15 cellular contexts compared by ENCODE assay signal in genomic region chr1:205042911-205043806, GRCh38. TPM values are rescaled to one million over a fixed set of nuclear protein-coding genes. Genes with fewer than 3 reads are reported as not detected.
DNase-seq lines count a peak whose midpoint lies in the region; ATAC-seq, FAIRE-seq and TF ChIP-seq lines count a peak whose summit lies in the region.
"Had no signal": no experiment of that assay in that cellular context is flagged by ENCODE, and none has a peak within 500 bp of the region (broad histone marks: within the 10 kb centered on the region; RNA-seq: fewer than 3 reads in every experiment).

Gene CNTN2, plus strand, starts transcription at chr1:205043212. Its CDS starts 9,974 bp downstream, at chr1:205053186.

- ATAC-seq in GM19328 (IDR thresholded peaks at IDR 0.05; ENCODE audit: unreplicated experiment) (no peak), GM19035 (IDR thresholded peaks at IDR 0.05; ENCODE audit: unreplicated experiment) (no peak)
- ATAC-seq: activated CD4-positive, alpha-beta T cell treated with anti-CD3 and anti-CD28 coated beads for 36 hours; activated naive CD4-positive, alpha-beta T cell treated with anti-CD3 and anti-CD28 coated beads, Interleukin-2, amount 50 U/mL, for 72 hours had no signal

- dilution Hi-C loops in endothelial cell of umbilical vein (cut with MboI; ENCODE audit: extremely low pct_ligation_motif_present, low sequenced_read_pairs), result no loop called here

- H3K36me3 ChIP-seq in endothelial cell of umbilical vein (ENCODE audit: control insufficient read depth in 2 of 2, extremely low read depth in 1 of 2, insufficient read depth in 2 of 2, low read length in 2 of 2), result no peaks in the 10 kb centered on the region
- H3K36me3 ChIP-seq: upper lobe of left lung had no signal

- H3K4me3 ChIP-seq in endothelial cell of umbilical vein (replicated peaks in 1 of 3; ENCODE audit: insufficient read depth in 1 of 3, low read depth in 1 of 3, low read length in 3 of 3), result no peak within 1 kb of the TSS
- H3K4me3 ChIP-seq: upper lobe of left lung had no signal

- no peak within 1 kb of the TSS for H3K4me2 ChIP-seq in endothelial cell of umbilical vein (ENCODE audit: insufficient read depth, low read length)

- no peak within 1 kb of the TSS for H3K27ac ChIP-seq in endothelial cell of umbilical vein (ENCODE audit: insufficient read depth, low read depth, low read length)
- H3K27ac ChIP-seq: parathyroid adenoma, upper lobe of left lung had no signal

- no peaks in the 10 kb centered on the region for H3K9me3 ChIP-seq in endothelial cell of umbilical vein (replicated peaks; ENCODE audit: control insufficient read depth, insufficient read depth, low read length)
- H3K9me3 ChIP-seq: upper lobe of left lung had no signal

- TF ChIP-seq POLR2A in endothelial cell of umbilical vein (IDR thresholded peaks at IDR 0.05; ENCODE audit: low read depth, low read length), result no peak

- H3K9me1 ChIP-seq in endothelial cell of umbilical vein (replicated peaks; ENCODE audit: control insufficient read depth, extremely low read depth, insufficient read depth, low read length), result no peaks in the 10 kb centered on the region

- no peaks in the 10 kb centered on the region for H3K79me2 ChIP-seq in endothelial cell of umbilical vein (ENCODE audit: control insufficient read depth, insufficient read depth, low read length)
- H3K79me2 ChIP-seq: parathyroid adenoma had no signal

- TF ChIP-seq CTCF in endothelial cell of umbilical vein (IDR thresholded peaks at IDR 0.05; ENCODE audit: extremely low read depth in 1 of 2, insufficient read depth in 1 of 2, low read depth in 1 of 2, low read length in 2 of 2), result no peak

- POLR2A ChIA-PET in endothelial cell of umbilical vein (lab: Charles Lee), result no interaction called here

- no TSS peak for BruUV-seq in endothelial cell of umbilical vein (replicated peaks; lab: Mats Ljungman, UMichigan)

- intact Hi-C loops in endothelial cell of umbilical vein (cut with micrococcal nuclease), result no loop called here

- CTCF ChIA-PET in endothelial cell of umbilical vein (lab: Charles Lee), result interaction anchor here (0.6 to 2.8 kb wide), 3 partner anchors 18 to 54 kb away, joined by 3 to 22 read pairs (median 3); no protein-coding TSS in a partner anchor

- H2AFZ ChIP-seq in endothelial cell of umbilical vein (ENCODE audit: low read depth, low read length), result no peak within 1 kb of the TSS
- H2AFZ ChIP-seq: parathyroid adenoma had no signal

- FAIRE-seq in endothelial cell of umbilical vein (lab: Jason Lieb, UNC), result no peak
- FAIRE-seq: keratinocyte had no signal

- H3K9ac ChIP-seq in endothelial cell of umbilical vein (replicated peaks; ENCODE audit: extremely low read depth, insufficient read depth, low read length), result no peak within 1 kb of the TSS
- H3K9ac ChIP-seq: parathyroid adenoma had no signal

- H3K4me1 ChIP-seq in endothelial cell of umbilical vein (ENCODE audit: control insufficient read depth, extremely low read depth, insufficient read depth, low read length), result no peaks in the 10 kb centered on the region
- H3K4me1 ChIP-seq: parathyroid adenoma had no signal

- no peaks in the 10 kb centered on the region for H4K20me1 ChIP-seq in endothelial cell of umbilical vein (replicated peaks; ENCODE audit: control insufficient read depth, extremely low read depth, insufficient read depth, low read length)

- DNase-seq in GM03348 (ENCODE audit: low spot score), result peak; percentile 33
- peak; percentile 57 for DNase-seq in NCI-H2227 treated with DMSO at 0.1 percent for 48 hours (lab: John Stamatoyannopoulos, UW)
- no peak for DNase-seq in endothelial cell of umbilical vein (ENCODE audit: low read depth, low spot score)
- peak; percentile 87 for DNase-seq in pons (ENCODE audit: low spot score)
- no peak for DNase-seq in HuH-7 (ENCODE audit: low spot score)
- no peak for DNase-seq in activated CD8-positive, alpha-beta memory T cell treated with anti-CD3 and anti-CD28 coated beads, Interleukin-2, amount 50 U/mL, for 48 hours
- DNase-seq: activated CD4-positive, alpha-beta T cell treated with anti-CD3 and anti-CD28 coated beads for 36 hours; DND-41; MV-4-11 had no signal

- peaks cover 37 to 51% of the 10 kb centered on the region in 2 experiments for H3K27me3 ChIP-seq in endothelial cell of umbilical vein (ENCODE audit: control insufficient read depth in 2 of 2, insufficient read depth in 2 of 2, low read length in 2 of 2)

TF ChIP-seq in endothelial cell of umbilical vein, 7 proteins besides CTCF, POLR2A, EP300 and RAD21:
- peak; percentile 53 for TF ChIP-seq EZH2 (IDR thresholded peaks at IDR 0.05; ENCODE audit: borderline replicate concordance, low read depth, low read length, severe bottlenecking)
- no peak for TF ChIP-seq JUN (IDR thresholded peaks at IDR 0.05; ENCODE audit: borderline replicate concordance, insufficient read depth, insufficient read length, low read depth)

RNA-seq across cellular contexts. Expression of gene CNTN2, which starts in this region (rescaled TPM):
- not detected in 2 replicates for total RNA-seq in endothelial cell of umbilical vein
- polyA plus RNA-seq in endothelial cell of umbilical vein, result not detected in 2 replicates
- not detected in 2 replicates for polyA plus RNA-seq in endothelial cell of umbilical vein (2011; cell fraction: cytosol; rRNA removed)
- not detected in 2 replicates for polyA plus RNA-seq in endothelial cell of umbilical vein (2011; cell fraction: nucleus; rRNA removed)
- not detected in 2 replicates for polyA plus RNA-seq in endothelial cell of umbilical vein (2012)
- polyA minus RNA-seq in endothelial cell of umbilical vein, result not detected in 2 replicates
- not detected for polyA minus RNA-seq in endothelial cell of umbilical vein (2011; cell fraction: cytosol; rRNA and poly(A)+ RNA removed)
- polyA minus RNA-seq in endothelial cell of umbilical vein (2011; cell fraction: nucleus; rRNA and poly(A)+ RNA removed), result not detected in 2 replicates
- total RNA-seq: activated CD4-positive, alpha-beta T cell treated with anti-CD3 and anti-CD28 coated beads for 36 hours; activated naive CD4-positive, alpha-beta T cell treated with anti-CD3 and anti-CD28 coated beads, Interleukin-2, amount 50 U/mL, for 72 hours; upper lobe of left lung had no signal
- polyA plus RNA-seq: keratinocyte had no signal

Comparison
In these comparisons a context has a peak if more than half of its experiments do, and no peak if none do; other contexts are left out.
1. DNase-seq: peak in GM03348 (single experiment), NCI-H2227 treated with DMSO at 0.1 percent for 48 hours (single experiment) and pons (single experiment); none in endothelial cell of umbilical vein (single experiment), HuH-7 (single experiment) and activated CD8-positive, alpha-beta memory T cell treated with anti-CD3 and anti-CD28 coated beads, Interleukin-2, amount 50 U/mL, for 48 hours (single experiment).